In genomic region chr6:14129572-14129971, GRCh38 we compare ENCODE assay signal across 7 cellular contexts. TPM values are rescaled to one million over a fixed set of nuclear protein-coding genes. Genes with fewer than 3 reads are reported as not detected.
DNase-seq lines count a peak whose midpoint lies in the region; TF ChIP-seq lines count a peak whose summit lies in the region.

No MANE protein-coding gene starts in this region.

- H2AK5ac ChIP-seq in H9 (ENCODE audit: insufficient read length, low read length), result no peak overlapping the region

- H3K14ac ChIP-seq in H9 (ENCODE audit: insufficient read depth, low read length), result no peak overlapping the region

- no peak overlapping the region for H3K23ac ChIP-seq in H9 (ENCODE audit: insufficient read length, low read depth, low read length)

- H3K9me3 ChIP-seq in H9 (ENCODE audit: control insufficient read depth, low read depth, low read length) (no peaks in the 10 kb centered on the region), cardiac muscle cell (ENCODE audit: low read depth) (no peaks in the 10 kb centered on the region)

- H3K36me3 ChIP-seq in cardiac muscle cell, result no peaks in the 10 kb centered on the region

- H4K5ac ChIP-seq in H9 (ENCODE audit: insufficient read length, low read depth, low read length), result no peak overlapping the region

- peak overlapping the region; percentile 24 to 42 (median 25); a peak in 2 of 7 replicates for H3K27ac Mint-ChIP-seq in H9
- H3K27ac Mint-ChIP-seq in progenitor cell of endocrine pancreas, result no peak overlapping the region

- no peak overlapping the region for H3K4me2 ChIP-seq in H9 (ENCODE audit: insufficient read depth, insufficient read length, low read length)

- no peaks in the 10 kb centered on the region for H3K79me2 ChIP-seq in H9 (ENCODE audit: insufficient read depth, low read length)

- H3K27me3 ChIP-seq in H9 (ENCODE audit: insufficient read depth, low read length) (no peaks in the 10 kb centered on the region), cardiac muscle cell (no peaks in the 10 kb centered on the region)

- H4K8ac ChIP-seq in H9 (replicated peaks; ENCODE audit: insufficient read length, low read depth, low read length), result no peak overlapping the region

- in situ Hi-C loops in G401 (cut with HindIII; ENCODE audit: low sequenced_read_pairs), result no loop called here

- H2BK5ac ChIP-seq in H9 (ENCODE audit: insufficient read length, low read length), result no peak overlapping the region

- H4K91ac ChIP-seq in H9 (ENCODE audit: insufficient read length, low read depth, low read length), result no peak overlapping the region

- H3K27ac ChIP-seq in H9 (ENCODE audit: insufficient read length, low read depth, low read length) (no peak overlapping the region), cardiac muscle cell (no peak overlapping the region)

- no peak overlapping the region for H2BK12ac ChIP-seq in H9 (ENCODE audit: insufficient read length, low read depth, low read length)

- WGBS in H9 (ENCODE audit: extremely low coverage, insufficient read length, low lambda C conversion rate), result no CpG with 5 or more reads among the region's 7 CpGs

- no peak overlapping the region for H2BK120ac ChIP-seq in H9 (ENCODE audit: low read depth, low read length, poor library complexity, severe bottlenecking)

- no peaks in the 10 kb centered on the region for H4K20me1 ChIP-seq in H9 (ENCODE audit: control insufficient read depth, insufficient read depth, insufficient read length)

- no peaks in the 10 kb centered on the region; a peak in 3 of 7 replicates for H3K36me3 Mint-ChIP-seq in H9 (ENCODE audit: insufficient read depth in 1 of 3, low read depth in 3 of 3)
- no peaks in the 10 kb centered on the region for H3K36me3 Mint-ChIP-seq in progenitor cell of endocrine pancreas (ENCODE audit: insufficient read depth)

- H3K4me1 ChIP-seq in H9 (ENCODE audit: insufficient read depth, low read length) (peaks cover 12% of the 10 kb centered on the region; the same call in 1 of the 2 replicates), cardiac muscle cell (ENCODE audit: low read depth) (no peaks in the 10 kb centered on the region)

- no peaks in the 10 kb centered on the region for H3K79me1 ChIP-seq in H9 (ENCODE audit: insufficient read depth, low read depth, low read length, poor library complexity, severe bottlenecking)

- H3K4me3 Mint-ChIP-seq in H9 (peak overlapping the region in 1 of 2 experiments; percentile 7; a peak in 1 of 5 replicates), progenitor cell of endocrine pancreas (ENCODE audit: low read depth) (no peak overlapping the region)

- H3K23me2 ChIP-seq in H9 (ENCODE audit: insufficient read length, low read depth, low read length, poor library complexity, severe bottlenecking), result no peaks in the 10 kb centered on the region

- H3K27me3 Mint-ChIP-seq in H9 (ENCODE audit: low read depth) (no peaks in the 10 kb centered on the region), progenitor cell of endocrine pancreas (peaks cover 8% of the 10 kb centered on the region)

- H3K4ac ChIP-seq in H9 (ENCODE audit: low read depth, low read length), result no peak overlapping the region

- H3K18ac ChIP-seq in H9 (ENCODE audit: insufficient read length, low read depth, low read length), result no peak overlapping the region

- no peak overlapping the region for H3K56ac ChIP-seq in H9 (ENCODE audit: insufficient read length, low read depth, low read length)

- no peaks in the 10 kb centered on the region for H3K9me3 Mint-ChIP-seq in H9
- no peaks in the 10 kb centered on the region for H3K9me3 Mint-ChIP-seq in progenitor cell of endocrine pancreas (ENCODE audit: low read depth)

- H2BK15ac ChIP-seq in H9 (ENCODE audit: low read depth, low read length), result no peak overlapping the region

- H3K4me1 Mint-ChIP-seq in H9 (peaks cover 29 to 30% of the 10 kb centered on the region in 2 experiments), progenitor cell of endocrine pancreas (ENCODE audit: low read depth) (peaks cover 12% of the 10 kb centered on the region)

- H3K9ac ChIP-seq in H9 (ENCODE audit: extremely low read depth, insufficient read length, low read length), result no peak overlapping the region

- no peak overlapping the region for H3T11ph ChIP-seq in H9 (ENCODE audit: low read length)

- no peak overlapping the region for H3K4me3 ChIP-seq in cardiac muscle cell

- H2BK20ac ChIP-seq in H9 (ENCODE audit: low read depth, low read length, poor library complexity, severe bottlenecking), result no peak overlapping the region

- DNase-seq in G401 (ENCODE audit: low spot score), result peak; percentile 91
- peak; percentile 69 for DNase-seq in H9
- DNase-seq in NCI-H2196 treated with DMSO at 0.1 percent for 48 hours (lab: John Stamatoyannopoulos, UW; ENCODE audit: unreplicated experiment), result peak; percentile 37
- DNase-seq in activated naive CD4-positive, alpha-beta T cell treated with anti-CD3 and anti-CD28 coated beads, Interleukin-2, amount 50 U/mL, for 16 hours, result peak; percentile 16
- peak; percentile 77 to 85 for DNase-seq in cardiac muscle cell (ENCODE audit: low read depth in 1 of 2, low spot score in 1 of 2)
- DNase-seq in progenitor cell of endocrine pancreas (ENCODE audit: low spot score, unreplicated experiment), result peak; percentile 25
- no peak for DNase-seq in stimulated activated naive CD4-positive, alpha-beta T cell treated with Interleukin-2 at 50 U/mL for 16 hours (lab: John Stamatoyannopoulos, UW)

- no peak overlapping the region for H2AFZ ChIP-seq in H9 (ENCODE audit: low read length)

- peak; percentile 73 for TF ChIP-seq CTCF in H9 (conservative IDR thresholded peaks at IDR 0.05)
- peak; percentile 77 for TF ChIP-seq CTCF in cardiac muscle cell (IDR thresholded peaks at IDR 0.05; ENCODE audit: low read depth, low read length)
- TF ChIP-seq CTCF in progenitor cell of endocrine pancreas (IDR thresholded peaks at IDR 0.05; ENCODE audit: unreplicated experiment), result peak; percentile 65

RNA-seq across cellular contexts. Expression of gene CD83, which starts 12.0 kb away (rescaled TPM):
- total RNA-seq in G401 (2014; rRNA removed; shearing (Covaris generic)), result 0.12 and 0.14 TPM in 2 replicates
- 6.5 and 7.0 TPM in 2 replicates for total RNA-seq in H9 (2021)
- 3.3 and 6.6 TPM in 2 replicates for total RNA-seq in cardiac muscle cell
- polyA plus RNA-seq in cardiac muscle cell, result 4.5 and 4.7 TPM in 2 replicates
- total RNA-seq in progenitor cell of endocrine pancreas, result 5.7 and 5.8 TPM in 2 replicates
